ENCODE assay signal across 17 cellular contexts in the genomic region with DNA sequence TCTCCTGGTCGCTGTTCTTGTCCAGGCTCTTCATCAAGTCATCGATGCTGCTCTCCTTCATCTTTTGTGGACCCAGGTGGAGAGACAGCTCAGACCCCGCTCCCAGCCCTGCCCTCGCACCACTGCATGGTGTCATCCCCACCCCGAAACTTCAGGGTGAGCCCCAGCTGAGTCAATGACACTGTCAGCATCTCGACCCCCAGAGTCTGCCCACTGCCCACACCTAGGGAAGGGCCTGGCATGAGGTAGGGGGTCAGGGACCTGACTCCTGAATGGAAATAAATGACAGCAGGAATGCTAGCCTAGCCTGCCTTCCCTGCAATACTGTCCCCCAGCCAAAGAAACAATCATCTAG. TPM values are rescaled to one million over a fixed set of nuclear protein-coding genes. Genes with fewer than 3 reads are reported as not detected.
DNase-seq lines count a peak whose midpoint lies in the region; ATAC-seq and TF ChIP-seq lines count a peak whose summit lies in the region.
"Had no signal": no experiment of that assay in that cellular context is flagged by ENCODE, and none has a peak within 500 bp of the region (broad histone marks: within the 10 kb centered on the region; RNA-seq: fewer than 3 reads in every experiment).

No MANE protein-coding gene starts in this region.

- peaks cover 75% of the 10 kb centered on the region for H3K4me1 ChIP-seq in CD4-positive, CD25-positive, alpha-beta regulatory T cell (ENCODE audit: control insufficient read depth, insufficient read depth, low read length, poor library complexity, severe bottlenecking)
- H3K4me1 ChIP-seq in neuronal stem cell (ENCODE audit: control insufficient read depth in 2 of 2, insufficient read depth in 1 of 2, low read depth in 1 of 2, low read length in 2 of 2): peaks cover 0 to 30% of the 10 kb centered on the region in 2 donors

- no peak overlapping the region for H4K8ac ChIP-seq in neuronal stem cell (ENCODE audit: low read depth, low read length)

- H3K4ac ChIP-seq in neuronal stem cell (ENCODE audit: low read length): no peak overlapping the region

- no peak overlapping the region for H2BK5ac ChIP-seq in neuronal stem cell (ENCODE audit: low read length)

- no peak for ATAC-seq in CD4-positive, CD25-positive, alpha-beta regulatory T cell (ENCODE audit: low read depth in 2 of 2)
- no peak for ATAC-seq in activated naive CD8-positive, alpha-beta T cell treated with anti-CD3 and anti-CD28 coated beads, Interleukin-2, amount 50 U/mL, for 24 hours
- ATAC-seq in HG03175 (IDR thresholded peaks at IDR 0.05; ENCODE audit: unreplicated experiment) (no peak), GM21529 (IDR thresholded peaks at IDR 0.05; ENCODE audit: unreplicated experiment) (no peak)
- ATAC-seq: psoas muscle had no signal

- H2AK5ac ChIP-seq in neuronal stem cell (ENCODE audit: low read depth, low read length): peak overlapping the region; percentile 78

- no peaks in the 10 kb centered on the region for H3K9me3 ChIP-seq in CD4-positive, CD25-positive, alpha-beta regulatory T cell (ENCODE audit: control insufficient read depth in 2 of 2, low read length in 2 of 2)
- H3K9me3 ChIP-seq in neuronal stem cell (replicated peaks in 1 of 2; ENCODE audit: control insufficient read depth in 2 of 2, insufficient read depth in 1 of 2, low read depth in 1 of 2, low read length in 2 of 2): no peaks in the 10 kb centered on the region
- H3K9me3 ChIP-seq: BLaER1 treated with 17β-estradiol and CSF1 and Interleukin-3, amounts not matched to agents 10 nM and 100 nM; psoas muscle; SK-N-SH had no signal

- no peak for TF ChIP-seq CTCF in HFFc6 (IDR thresholded peaks at IDR 0.05)

- peak overlapping the region; percentile 61 for H2BK12ac ChIP-seq in neuronal stem cell (ENCODE audit: low read length)

- H2AFZ ChIP-seq in neuronal stem cell (ENCODE audit: low read length): no peak overlapping the region

- no peaks in the 10 kb centered on the region for H3K9me3 Mint-ChIP-seq in CD4-positive, CD25-positive, alpha-beta regulatory T cell
- H3K9me3 Mint-ChIP-seq in HFFc6: no peaks in the 10 kb centered on the region
- H3K9me3 Mint-ChIP-seq in activated naive CD8-positive, alpha-beta T cell treated with anti-CD3 and anti-CD28 coated beads, Interleukin-2, amount 50 U/mL, for 24 hours: no peaks in the 10 kb centered on the region
- H3K9me3 Mint-ChIP-seq: WTC11 had no signal

- no CpG with 5 or more reads among the region's 6 CpGs for WGBS in neuronal stem cell (ENCODE audit: extremely low coverage in 2 of 2, insufficient read length in 2 of 2, insufficient replicate concordance in 1 of 2), 2 donors

- no peaks in the 10 kb centered on the region for H3K27me3 ChIP-seq in CD4-positive, CD25-positive, alpha-beta regulatory T cell (ENCODE audit: control insufficient read depth, insufficient read depth, low read length)
- H3K27me3 ChIP-seq in neuronal stem cell (ENCODE audit: control insufficient read depth in 3 of 3, insufficient read depth in 3 of 3, low read depth in 1 of 3, low read length in 3 of 3): peaks cover 0 to 45% (median 3%) of the 10 kb centered on the region in 3 experiments

- H3K4me2 ChIP-seq in neuronal stem cell (ENCODE audit: insufficient read depth, low read length, poor library complexity, severe bottlenecking): no peak overlapping the region

- no peak overlapping the region for H3K14ac ChIP-seq in neuronal stem cell (ENCODE audit: low read length)

- H3K27ac Mint-ChIP-seq in CD4-positive, CD25-positive, alpha-beta regulatory T cell: peak overlapping the region in 2 of 3 donors; percentile 97
- peak overlapping the region; percentile 24; the same call in 1 of the 2 replicates for H3K27ac Mint-ChIP-seq in HFFc6
- H3K27ac Mint-ChIP-seq in activated naive CD8-positive, alpha-beta T cell treated with anti-CD3 and anti-CD28 coated beads, Interleukin-2, amount 50 U/mL, for 24 hours: peak overlapping the region; percentile 97

- H3K18ac ChIP-seq in neuronal stem cell (ENCODE audit: low read length): no peak overlapping the region

- H3K23ac ChIP-seq in neuronal stem cell (ENCODE audit: low read depth, low read length, poor library complexity): no peak overlapping the region

- DNase-seq in CD4-positive, CD25-positive, alpha-beta regulatory T cell: no peak
- DNase-seq in HFFc6: no peak
- no peak for DNase-seq in activated naive CD8-positive, alpha-beta T cell treated with anti-CD3 and anti-CD28 coated beads, Interleukin-2, amount 50 U/mL, for 24 hours
- no peak for DNase-seq in neuronal stem cell (ENCODE audit: low spot score)
- no peak for DNase-seq in SIG-M5 treated with dmso at 0.1 percent for 504 hours (lab: John Stamatoyannopoulos, UW; ENCODE audit: unreplicated experiment)
- DNase-seq in SW 1271 (lab: John Stamatoyannopoulos, UW): no peak
- DNase-seq: NCI-H1092 treated with DMSO at 0.1 percent for 48 hours; psoas muscle; SK-N-SH; stimulated activated CD4-positive, alpha-beta T cell treated with anti-CD3 and anti-CD28 coated beads, Interleukin-1b, Interleukin-23, amount 100 ng/mL, for 48 hours had no signal

- peak overlapping the region; percentile 39 for H2BK15ac ChIP-seq in neuronal stem cell (ENCODE audit: low read length)

- no peaks in the 10 kb centered on the region for H3K79me1 ChIP-seq in neuronal stem cell (ENCODE audit: low read depth, low read length)

- H2BK120ac ChIP-seq in neuronal stem cell (ENCODE audit: low read depth, low read length): peak overlapping the region; percentile 2

- peak overlapping the region; percentile 65 to 96 (median 82) for H3K4me3 Mint-ChIP-seq in CD4-positive, CD25-positive, alpha-beta regulatory T cell
- H3K4me3 Mint-ChIP-seq in HFFc6: no peak overlapping the region
- H3K4me3 Mint-ChIP-seq in activated naive CD8-positive, alpha-beta T cell treated with anti-CD3 and anti-CD28 coated beads, Interleukin-2, amount 50 U/mL, for 24 hours: no peak overlapping the region

- peaks cover 6% of the 10 kb centered on the region for H3K36me3 ChIP-seq in CD4-positive, CD25-positive, alpha-beta regulatory T cell (ENCODE audit: control insufficient read depth, insufficient read depth, low read length)
- H3K36me3 ChIP-seq in neuronal stem cell (replicated peaks in 1 of 2; ENCODE audit: control insufficient read depth in 2 of 2, insufficient read depth in 2 of 2, low read length in 2 of 2): no peaks in the 10 kb centered on the region

- no peak overlapping the region for H4K91ac ChIP-seq in neuronal stem cell (ENCODE audit: low read depth, low read length, poor library complexity)

- H3K4me3 ChIP-seq in CD4-positive, CD25-positive, alpha-beta regulatory T cell (ENCODE audit: low read depth, low read length): no peak overlapping the region
- H3K4me3 ChIP-seq in neuronal stem cell (ENCODE audit: low read length in 2 of 2): no peak overlapping the region
- H3K4me3 ChIP-seq: psoas muscle had no signal

- H3K27ac ChIP-seq in CD4-positive, CD25-positive, alpha-beta regulatory T cell (ENCODE audit: insufficient read depth, low read length, poor library complexity, severe bottlenecking): peak overlapping the region; percentile 96
- no peak overlapping the region for H3K27ac ChIP-seq in neuronal stem cell (replicated peaks; ENCODE audit: low read length)
- H3K27ac ChIP-seq: psoas muscle had no signal

- peaks cover 4% of the 10 kb centered on the region for H3K27me3 Mint-ChIP-seq in CD4-positive, CD25-positive, alpha-beta regulatory T cell
- peaks cover 14% of the 10 kb centered on the region for H3K27me3 Mint-ChIP-seq in HFFc6 (ENCODE audit: insufficient read depth)
- H3K27me3 Mint-ChIP-seq in activated naive CD8-positive, alpha-beta T cell treated with anti-CD3 and anti-CD28 coated beads, Interleukin-2, amount 50 U/mL, for 24 hours: no peaks in the 10 kb centered on the region

- H3K9ac ChIP-seq in neuronal stem cell (ENCODE audit: low read depth, low read length, poor library complexity): no peak overlapping the region
- H3K9ac ChIP-seq: BLaER1 treated with 17β-estradiol and CSF1 and Interleukin-3, amounts not matched to agents 10 nM and 100 nM; SK-N-SH had no signal

- H3K4me1 Mint-ChIP-seq in CD4-positive, CD25-positive, alpha-beta regulatory T cell: peaks cover 19 to 92% (median 69%) of the 10 kb centered on the region in 4 donors
- H3K4me1 Mint-ChIP-seq in HFFc6 (ENCODE audit: low read depth): peaks cover 88% of the 10 kb centered on the region
- H3K4me1 Mint-ChIP-seq in activated naive CD8-positive, alpha-beta T cell treated with anti-CD3 and anti-CD28 coated beads, Interleukin-2, amount 50 U/mL, for 24 hours: peaks cover 76% of the 10 kb centered on the region

- H3K36me3 Mint-ChIP-seq in CD4-positive, CD25-positive, alpha-beta regulatory T cell: peaks cover 16% of the 10 kb centered on the region
- H3K36me3 Mint-ChIP-seq in HFFc6 (ENCODE audit: low read depth): peaks cover 19% of the 10 kb centered on the region
- H3K36me3 Mint-ChIP-seq in activated naive CD8-positive, alpha-beta T cell treated with anti-CD3 and anti-CD28 coated beads, Interleukin-2, amount 50 U/mL, for 24 hours (ENCODE audit: low read depth): peaks cover 6% of the 10 kb centered on the region
- H3K36me3 Mint-ChIP-seq: WTC11 had no signal

RNA-seq across cellular contexts. Expression of gene S100A6, which starts 1.6 kb away (rescaled TPM):
- 304 TPM for total RNA-seq in CD4-positive, CD25-positive, alpha-beta regulatory T cell
- 1,000 to 10,000 TPM in 2 of 4 donors, 100 to 1,000 TPM in 2; 660 to 1,174 (median 946) TPM for polyA plus RNA-seq in CD4-positive, CD25-positive, alpha-beta regulatory T cell
- 1,000 to 10,000 TPM; 1,971 to 2,311 (median 2,129) TPM for total RNA-seq in HFFc6 (2021; fragmentation: NEBNext Ultra II Directional; extraction: Animal tissue kit (Norgen Biotek cat#: 25700))
- polyA plus RNA-seq in neuronal stem cell (2013, experiment 1 of 2): 17.2 TPM
- polyA plus RNA-seq in neuronal stem cell (2013, experiment 2 of 2): 17.4 TPM

RNA-seq across cellular contexts. Expression of gene S100A5, which starts 3.4 kb away (rescaled TPM):
- 1.8 TPM for total RNA-seq in CD4-positive, CD25-positive, alpha-beta regulatory T cell
- polyA plus RNA-seq in CD4-positive, CD25-positive, alpha-beta regulatory T cell: 1 to 10 TPM; 1.2 to 3.0 (median 1.7) TPM
- total RNA-seq in HFFc6 (2021; fragmentation: NEBNext Ultra II Directional; extraction: Animal tissue kit (Norgen Biotek cat#: 25700)): 1 to 10 TPM in 1 of 6 experiments, under 1 TPM in 5; 0.40 to 1.2 (median 0.71) TPM
- not detected for polyA plus RNA-seq in neuronal stem cell (2013, experiment 1 of 2)
- polyA plus RNA-seq in neuronal stem cell (2013, experiment 2 of 2): not detected
- total RNA-seq: bronchial epithelial cell, glomerular endothelial cell, mucosa of gallbladder, psoas muscle, WTC11 had no signal
- polyA plus RNA-seq: psoas muscle had no signal

RNA-seq across cellular contexts. Expression of gene S100A4, which starts 8.3 kb away (rescaled TPM):
- 928 TPM for total RNA-seq in CD4-positive, CD25-positive, alpha-beta regulatory T cell
- 1,000 to 10,000 TPM; 2,534 to 4,309 (median 3,364) TPM for polyA plus RNA-seq in CD4-positive, CD25-positive, alpha-beta regulatory T cell
- total RNA-seq in HFFc6 (2021; fragmentation: NEBNext Ultra II Directional; extraction: Animal tissue kit (Norgen Biotek cat#: 25700)): 100 to 1,000 TPM; 394 to 846 (median 814) TPM
- polyA plus RNA-seq in neuronal stem cell (2013, experiment 1 of 2): 51.2 TPM
- polyA plus RNA-seq in neuronal stem cell (2013, experiment 2 of 2): 52.2 TPM

RNA-seq across cellular contexts. Expression of gene S100A3, which starts 11.7 kb away (rescaled TPM):
- not detected for total RNA-seq in CD4-positive, CD25-positive, alpha-beta regulatory T cell
- polyA plus RNA-seq in CD4-positive, CD25-positive, alpha-beta regulatory T cell: not detected
- 1 to 10 TPM; 3.4 to 5.6 (median 5.1) TPM for total RNA-seq in HFFc6 (2021; fragmentation: NEBNext Ultra II Directional; extraction: Animal tissue kit (Norgen Biotek cat#: 25700))
- polyA plus RNA-seq in neuronal stem cell (2013, experiment 1 of 2): 0.07 TPM
- polyA plus RNA-seq in neuronal stem cell (2013, experiment 2 of 2): 0.15 TPM
- total RNA-seq: mucosa of gallbladder had no signal

RNA-seq across cellular contexts. Expression of gene S100A2, which starts 28.3 kb away (rescaled TPM):
- total RNA-seq in CD4-positive, CD25-positive, alpha-beta regulatory T cell: not detected
- polyA plus RNA-seq in CD4-positive, CD25-positive, alpha-beta regulatory T cell: not detected
- 10 to 100 TPM in 4 of 6 experiments, 1 to 10 TPM in 2; 7.4 to 12.5 (median 10.4) TPM for total RNA-seq in HFFc6 (2021; fragmentation: NEBNext Ultra II Directional; extraction: Animal tissue kit (Norgen Biotek cat#: 25700))
- polyA plus RNA-seq in neuronal stem cell (2013, experiment 1 of 2): 0.86 TPM
- polyA plus RNA-seq in neuronal stem cell (2013, experiment 2 of 2): 0.73 TPM

Comparison
In these comparisons a context has a peak if more than half of its experiments do, and no peak if none do; other contexts are left out.
1. H3K27ac Mint-ChIP-seq: peak in every context shown above with its lines; median percentile 97 in CD4-positive, CD25-positive, alpha-beta regulatory T cell; 97 in activated naive CD8-positive, alpha-beta T cell treated with anti-CD3 and anti-CD28 coated beads, Interleukin-2, amount 50 U/mL, for 24 hours; 24 in HFFc6.
2. H3K4me3 Mint-ChIP-seq: peak in CD4-positive, CD25-positive, alpha-beta regulatory T cell (4 of 4); none in HFFc6 (single experiment) and activated naive CD8-positive, alpha-beta T cell treated with anti-CD3 and anti-CD28 coated beads, Interleukin-2, amount 50 U/mL, for 24 hours (single experiment).